Comparison of ENCODE assay signal across 9 cellular contexts in genomic region chr11:12167098-12167999, GRCh38. TPM values are rescaled to one million over a fixed set of nuclear protein-coding genes. Genes with fewer than 3 reads are reported as not detected.
DNase-seq lines count a peak whose midpoint lies in the region; ATAC-seq and TF ChIP-seq lines count a peak whose summit lies in the region.
"Had no signal": no experiment of that assay in that cellular context is flagged by ENCODE, and none has a peak within 500 bp of the region (broad histone marks: within the 10 kb centered on the region; RNA-seq: fewer than 3 reads in every experiment).

No MANE protein-coding gene starts in this region.

- H3K4me3 ChIP-seq in fibroblast of pulmonary artery (replicated peaks; ENCODE audit: low read depth, low read length), result no peak overlapping the region

- H3K27ac Mint-ChIP-seq in T-cell, result peak overlapping the region in 1 of 2 donors; percentile 56
- H3K27ac Mint-ChIP-seq: activated B cell treated with CpG ODN at 0.5 μM for 24 hours had no signal

- CTCF ChIA-PET in T-cell (lab: Charles Lee), result interaction anchor here in 1 of 2 donors (0.8 to 1.2 kb wide), 2 partner anchors 27 to 115 kb away, joined by 3 to 6 read pairs; no protein-coding TSS in a partner anchor

- no peak for TF ChIP-seq CTCF in fibroblast of pulmonary artery (IDR thresholded peaks at IDR 0.05; ENCODE audit: low read length, missing control alignments)

- POLR2A ChIA-PET in T-cell (lab: Charles Lee), result no interaction called here

- peak in 3 of 4 experiments; percentile 16 to 40 (median 30) for ATAC-seq in T-cell (replicated peaks in 1 of 4)
- peak; percentile 84 for ATAC-seq in stimulated activated naive CD8-positive, alpha-beta T cell treated with anti-CD3 and anti-CD28 coated beads, Interleukin-15, Interleukin-2, amounts not matched to agents 100 U/mL and 50 U/mL, for 24 hours
- ATAC-seq in HG02610 (IDR thresholded peaks at IDR 0.05; ENCODE audit: unreplicated experiment), result no peak

- DNase-seq in activated T-cell treated with anti-CD3 and anti-CD28 coated beads for 48 hours (ENCODE audit: low read depth), result peak; percentile 41
- no peak for DNase-seq in activated T-cell treated with anti-CD3 and anti-CD28 coated beads for 4 hours
- no peak for DNase-seq in T-cell
- peak; percentile 90 for DNase-seq in fibroblast of pulmonary artery (ENCODE audit: low read depth)
- peak; percentile 3 for DNase-seq in stimulated activated naive CD8-positive, alpha-beta T cell treated with anti-CD3 and anti-CD28 coated beads, Interleukin-15, Interleukin-2, amounts not matched to agents 100 U/mL and 50 U/mL, for 24 hours
- DNase-seq in NCI-H1436 (lab: John Stamatoyannopoulos, UW), result no peak
- no peak for DNase-seq in SKM-1 (lab: John Stamatoyannopoulos, UW; ENCODE audit: unreplicated experiment)
- DNase-seq: activated B cell treated with CpG ODN at 0.5 μM for 24 hours had no signal

- H3K9me3 Mint-ChIP-seq in T-cell, result no peaks in the 10 kb centered on the region
- H3K9me3 Mint-ChIP-seq: activated B cell treated with CpG ODN at 0.5 μM for 24 hours had no signal

- H3K4me1 Mint-ChIP-seq in T-cell, result peaks cover 0 to 12% (median 4%) of the 10 kb centered on the region in 3 donors
- H3K4me1 Mint-ChIP-seq: activated B cell treated with CpG ODN at 0.5 μM for 24 hours had no signal

- H3K36me3 Mint-ChIP-seq in T-cell, result peaks cover 4% of the 10 kb centered on the region

- no peaks in the 10 kb centered on the region for H3K27me3 Mint-ChIP-seq in T-cell

- H3K4me3 Mint-ChIP-seq in T-cell, result no peak overlapping the region
- H3K4me3 Mint-ChIP-seq: activated B cell treated with CpG ODN at 0.5 μM for 24 hours had no signal

RNA-seq across cellular contexts. Expression of gene MICAL2, which starts 57.0 kb away (rescaled TPM):
- total RNA-seq in T-cell, result 10 to 100 TPM; 13.7 to 38.7 (median 22.9) TPM

Comparison
In these comparisons a context has a peak if more than half of its experiments do, and no peak if none do; other contexts are left out.
1. DNase-seq: peak in activated T-cell treated with anti-CD3 and anti-CD28 coated beads for 48 hours (single experiment), fibroblast of pulmonary artery (single experiment) and stimulated activated naive CD8-positive, alpha-beta T cell treated with anti-CD3 and anti-CD28 coated beads, Interleukin-15, Interleukin-2, amounts not matched to agents 100 U/mL and 50 U/mL, for 24 hours (single experiment); none in activated T-cell treated with anti-CD3 and anti-CD28 coated beads for 4 hours (single experiment), T-cell (0 of 34), NCI-H1436 (single experiment) and SKM-1 (single experiment).